In the genomic region with DNA sequence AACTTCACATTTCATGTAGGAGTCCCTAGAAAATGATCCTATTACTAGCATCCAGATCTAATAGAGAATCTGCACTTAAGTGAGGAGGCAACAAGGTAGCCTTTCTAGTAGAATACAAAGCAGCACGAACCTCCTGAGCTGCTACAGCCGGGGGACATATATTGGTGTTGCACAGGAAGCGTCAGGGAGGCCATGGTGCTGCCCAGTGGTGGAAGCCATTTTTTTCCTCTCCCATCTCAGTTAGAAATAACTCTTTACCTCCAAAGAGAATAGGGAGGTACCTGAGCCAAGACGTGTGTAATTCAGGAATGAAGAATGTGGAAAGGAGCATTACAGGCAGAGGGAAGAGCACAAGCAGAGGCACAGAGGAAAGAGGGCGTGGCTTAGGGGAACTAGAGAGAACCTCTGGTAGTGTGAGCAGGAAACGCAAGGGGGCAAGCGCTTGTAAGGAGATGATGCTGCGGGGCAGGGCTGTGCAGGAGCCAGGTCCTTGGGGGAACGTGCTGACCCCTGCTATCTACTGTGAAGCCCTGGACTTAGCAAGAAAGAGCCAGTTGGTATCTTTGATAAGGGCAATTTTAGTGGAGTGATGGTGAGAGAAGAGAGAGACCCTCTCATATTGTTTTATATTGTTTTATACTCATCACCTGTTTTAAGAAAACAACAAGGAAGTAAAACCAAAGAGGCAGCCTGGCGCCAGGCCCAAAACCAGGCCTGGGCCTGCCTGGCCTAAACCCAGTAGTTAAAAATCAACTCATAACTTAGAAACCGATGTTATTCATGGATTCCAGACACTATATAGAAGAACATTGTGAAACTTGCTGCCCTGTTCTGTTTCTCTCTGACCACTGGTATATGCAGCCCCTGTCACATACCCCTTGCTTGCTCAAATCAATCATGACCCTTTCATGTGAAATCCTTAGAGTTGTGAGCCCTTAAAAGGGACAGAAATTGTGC, we compare ENCODE assay signal across 10 cellular contexts. TPM values are rescaled to one million over a fixed set of nuclear protein-coding genes. Genes with fewer than 3 reads are reported as not detected.
DNase-seq lines count a peak whose midpoint lies in the region; ATAC-seq, FAIRE-seq and TF ChIP-seq lines count a peak whose summit lies in the region.
"Had no signal": no experiment of that assay in that cellular context is flagged by ENCODE, and none has a peak within 500 bp of the region (broad histone marks: within the 10 kb centered on the region; RNA-seq: fewer than 3 reads in every experiment).

No MANE protein-coding gene starts in this region.

- intact Hi-C loops in activated T-helper 2 cell treated with anti-CD3 and anti-CD28 coated beads, Interferon-gamma antibody, Interleukin-2, Interleukin-4, amounts not matched to agents 10 μg/mL and 5 μg/mL and 100 μg/mL, durations not matched to agents 14 hours and 24 hours and 36 hours (cut with micrococcal nuclease): loop anchor here (10.0 kb wide), 1 partner anchor 150 kb away; no protein-coding TSS in a partner anchor
- intact Hi-C loops in sciatic nerve (cut with DNase I): no loop called here

- ATAC-seq in sciatic nerve (no peak), GM21423 (IDR thresholded peaks at IDR 0.05; ENCODE audit: unreplicated experiment) (no peak)

- H2AFZ ChIP-seq in neuron (ENCODE audit: low read depth, low read length): peak overlapping the region; percentile 48

- H3K27me3 Mint-ChIP-seq in activated naive CD4-positive, alpha-beta T cell treated with anti-CD3 and anti-CD28 coated beads, Interleukin-2, amount 10 ng/mL, durations not matched to agents 7 days and 5 days: peaks cover 13% of the 10 kb centered on the region
- H3K27me3 Mint-ChIP-seq in activated T-helper 2 cell treated with anti-CD3 and anti-CD28 coated beads, Interferon-gamma antibody, Interleukin-2, Interleukin-4, amounts not matched to agents 10 μg/mL and 5 μg/mL and 100 μg/mL, durations not matched to agents 14 hours and 24 hours and 36 hours (ENCODE audit: low read depth): peaks cover 30% of the 10 kb centered on the region

- peak overlapping the region; percentile 87 for H3K27ac Mint-ChIP-seq in activated naive CD4-positive, alpha-beta T cell treated with anti-CD3 and anti-CD28 coated beads, Interleukin-2, amount 10 ng/mL, durations not matched to agents 7 days and 5 days
- H3K27ac Mint-ChIP-seq in activated T-helper 2 cell treated with anti-CD3 and anti-CD28 coated beads, Interferon-gamma antibody, Interleukin-2, Interleukin-4, amounts not matched to agents 10 μg/mL and 5 μg/mL and 100 μg/mL, durations not matched to agents 14 hours and 24 hours and 36 hours: no peak overlapping the region

- CTCF ChIA-PET in activated naive CD4-positive, alpha-beta T cell treated with anti-CD3 and anti-CD28 coated beads, Interleukin-2, amount 10 ng/mL, durations not matched to agents 7 days and 5 days (lab: Charles Lee): interaction anchor here (1.0 to 1.1 kb wide), 2 partner anchors 112 to 153 kb away, joined by 3 to 4 read pairs; no protein-coding TSS in a partner anchor

- no peaks in the 10 kb centered on the region for H3K27me3 ChIP-seq in neuron (ENCODE audit: insufficient read depth, low read length)

- TF ChIP-seq CTCF in D721Med (IDR thresholded peaks at IDR 0.05; ENCODE audit: insufficient read depth, missing control alignments): no peak

- no peak overlapping the region for H3K4me3 Mint-ChIP-seq in activated naive CD4-positive, alpha-beta T cell treated with anti-CD3 and anti-CD28 coated beads, Interleukin-2, amount 10 ng/mL, durations not matched to agents 7 days and 5 days
- no peak overlapping the region for H3K4me3 Mint-ChIP-seq in activated T-helper 2 cell treated with anti-CD3 and anti-CD28 coated beads, Interferon-gamma antibody, Interleukin-2, Interleukin-4, amounts not matched to agents 10 μg/mL and 5 μg/mL and 100 μg/mL, durations not matched to agents 14 hours and 24 hours and 36 hours (ENCODE audit: low read depth)

- H3K36me3 ChIP-seq in neuron (ENCODE audit: insufficient read depth, low read length): no peaks in the 10 kb centered on the region
- H3K36me3 ChIP-seq: thoracic aorta had no signal

- H3K9me3 Mint-ChIP-seq in activated naive CD4-positive, alpha-beta T cell treated with anti-CD3 and anti-CD28 coated beads, Interleukin-2, amount 10 ng/mL, durations not matched to agents 7 days and 5 days: no peaks in the 10 kb centered on the region
- no peaks in the 10 kb centered on the region for H3K9me3 Mint-ChIP-seq in activated T-helper 2 cell treated with anti-CD3 and anti-CD28 coated beads, Interferon-gamma antibody, Interleukin-2, Interleukin-4, amounts not matched to agents 10 μg/mL and 5 μg/mL and 100 μg/mL, durations not matched to agents 14 hours and 24 hours and 36 hours

- peaks cover 55% of the 10 kb centered on the region for H3K4me1 Mint-ChIP-seq in activated naive CD4-positive, alpha-beta T cell treated with anti-CD3 and anti-CD28 coated beads, Interleukin-2, amount 10 ng/mL, durations not matched to agents 7 days and 5 days
- peaks cover 28% of the 10 kb centered on the region for H3K4me1 Mint-ChIP-seq in activated T-helper 2 cell treated with anti-CD3 and anti-CD28 coated beads, Interferon-gamma antibody, Interleukin-2, Interleukin-4, amounts not matched to agents 10 μg/mL and 5 μg/mL and 100 μg/mL, durations not matched to agents 14 hours and 24 hours and 36 hours (ENCODE audit: low read depth)

- no peaks in the 10 kb centered on the region for H3K36me3 Mint-ChIP-seq in activated naive CD4-positive, alpha-beta T cell treated with anti-CD3 and anti-CD28 coated beads, Interleukin-2, amount 10 ng/mL, durations not matched to agents 7 days and 5 days
- H3K36me3 Mint-ChIP-seq in activated T-helper 2 cell treated with anti-CD3 and anti-CD28 coated beads, Interferon-gamma antibody, Interleukin-2, Interleukin-4, amounts not matched to agents 10 μg/mL and 5 μg/mL and 100 μg/mL, durations not matched to agents 14 hours and 24 hours and 36 hours (ENCODE audit: low read depth): no peaks in the 10 kb centered on the region

- H3K4me1 ChIP-seq in neuron (ENCODE audit: insufficient read depth, low read length): peaks cover 7% of the 10 kb centered on the region

- no peaks in the 10 kb centered on the region for H3K9me3 ChIP-seq in neuron (ENCODE audit: low read length)
- H3K9me3 ChIP-seq: thoracic aorta had no signal

- DNase-seq in D721Med (ENCODE audit: insufficient read length, low spot score) (no peak), RCC 7860 (ENCODE audit: low spot score) (peak; percentile 11), NCI-H1048 (lab: John Stamatoyannopoulos, UW) (no peak), sciatic nerve (ENCODE audit: low spot score) (no peak)
- DNase-seq in activated naive CD4-positive, alpha-beta T cell treated with anti-CD3 and anti-CD28 coated beads, Interleukin-2, amount 10 ng/mL, durations not matched to agents 7 days and 5 days: peak; percentile 67
- no peak for DNase-seq in activated T-helper 2 cell treated with anti-CD3 and anti-CD28 coated beads, Interferon-gamma antibody, Interleukin-2, Interleukin-4, amounts not matched to agents 10 μg/mL and 5 μg/mL and 100 μg/mL, durations not matched to agents 14 hours and 24 hours and 36 hours (ENCODE audit: low spot score)

- FAIRE-seq in D721Med (lab: Jason Lieb, UNC): peak; percentile 32
- FAIRE-seq in RCC 7860 (lab: Jason Lieb, UNC): peak; percentile 70
- FAIRE-seq: astrocyte had no signal

- H3K4me3 ChIP-seq in neuron (ENCODE audit: low read length): no peak overlapping the region
- H3K4me3 ChIP-seq: thoracic aorta had no signal

RNA-seq across cellular contexts. Expression of a gene that starts 50.0 kb away (rescaled TPM):
- total RNA-seq in activated T-helper 2 cell treated with anti-CD3 and anti-CD28 coated beads, Interferon-gamma antibody, Interleukin-2, Interleukin-4, amounts not matched to agents 10 μg/mL and 5 μg/mL and 100 μg/mL, durations not matched to agents 14 hours and 24 hours and 36 hours: 14.3 and 20.1 TPM in 2 replicates
- total RNA-seq in sciatic nerve: 20.6 TPM

Comparison
In these comparisons a context has a peak if more than half of its experiments do, and no peak if none do; other contexts are left out.
1. DNase-seq: peak in RCC 7860 (single experiment) and activated naive CD4-positive, alpha-beta T cell treated with anti-CD3 and anti-CD28 coated beads, Interleukin-2, amount 10 ng/mL, durations not matched to agents 7 days and 5 days (single experiment); none in D721Med (single experiment), activated T-helper 2 cell treated with anti-CD3 and anti-CD28 coated beads, Interferon-gamma antibody, Interleukin-2, Interleukin-4, amounts not matched to agents 10 μg/mL and 5 μg/mL and 100 μg/mL, durations not matched to agents 14 hours and 24 hours and 36 hours (single experiment), NCI-H1048 (single experiment) and sciatic nerve (single experiment).